Comparison of ENCODE assay signal across 16 cellular contexts in the genomic region with DNA sequence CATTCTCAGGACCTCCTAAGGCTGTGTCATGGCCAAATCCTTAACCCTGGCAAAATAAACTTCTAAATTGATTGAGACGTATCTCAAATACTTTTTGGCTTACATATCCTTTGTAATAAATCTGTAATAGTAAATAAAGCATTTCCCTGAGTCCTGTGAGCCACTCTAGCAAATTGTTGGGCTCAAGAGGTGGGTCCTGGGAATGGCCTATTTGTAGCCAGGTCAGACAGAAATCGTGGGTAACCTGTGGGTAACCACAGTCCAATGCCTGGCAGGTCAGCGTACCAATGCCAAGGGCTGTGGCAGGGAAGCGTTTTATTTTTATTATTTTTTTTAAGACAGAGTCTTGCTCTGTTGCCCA. TPM values are rescaled to one million over a fixed set of nuclear protein-coding genes. Genes with fewer than 3 reads are reported as not detected.
A peak's percentile ranks its signal among the peaks of the same experiment; 100 is the strongest.
DNase-seq lines count a peak whose midpoint lies in the region; ATAC-seq and TF ChIP-seq lines count a peak whose summit lies in the region.
"Had no signal": no experiment of that assay in that cellular context is flagged by ENCODE, and none has a peak within 500 bp of the region (broad histone marks: within the 10 kb centered on the region; RNA-seq: fewer than 3 reads in every experiment).

No MANE protein-coding gene starts in this region.

- H3K27ac ChIP-seq in OCI-LY7 (ENCODE audit: low read depth, low read length, poor library complexity, severe bottlenecking), result peak overlapping the region; percentile 60
- peak overlapping the region; percentile 16 for H3K27ac ChIP-seq in fibroblast of lung (ENCODE audit: insufficient read depth, low read length)
- peak overlapping the region; percentile 57 to 59 for H3K27ac ChIP-seq in prostate gland

- H3K4me2 ChIP-seq in OCI-LY7 (ENCODE audit: low read length) (peak overlapping the region; percentile 68), fibroblast of lung (ENCODE audit: extremely low read depth, insufficient read depth, low read length) (no peak overlapping the region)

- no peak for ATAC-seq in GM19455 (IDR thresholded peaks at IDR 0.05; ENCODE audit: unreplicated experiment)

- H3K9ac ChIP-seq in fibroblast of lung (ENCODE audit: insufficient read depth, low read length), result no peak overlapping the region

- H3K4me1 ChIP-seq in Caco-2 (peaks cover 47% of the 10 kb centered on the region), OCI-LY7 (ENCODE audit: insufficient read depth, low read length, poor library complexity, severe bottlenecking) (peaks cover 23% of the 10 kb centered on the region), fibroblast of lung (ENCODE audit: control insufficient read depth, extremely low read depth, insufficient read depth, low read length) (peaks cover 5% of the 10 kb centered on the region), prostate gland (replicated peaks) (peaks cover 9% of the 10 kb centered on the region)

- DNase-seq in Caco-2 (no peak), OCI-LY7 (ENCODE audit: low spot score) (no peak), fibroblast of lung (ENCODE audit: low read depth in 2 of 2) (no peak), prostate gland (ENCODE audit: low spot score) (no peak), middle frontal gyrus (ENCODE audit: extremely low spot score, low spot score) (no peak), inferior parietal cortex (ENCODE audit: extremely low spot score) (no peak)
- DNase-seq: activated CD4-positive, alpha-beta T cell treated with anti-CD3 and anti-CD28 coated beads, Interleukin-2, amount 10 ng/mL, durations not matched to agents 24 days and 14 days; activated naive CD8-positive, alpha-beta T cell treated with anti-CD3 and anti-CD28 coated beads, Interleukin-2, amount 10 ng/mL, durations not matched to agents 7 days and 5 days; cerebellar nuclear complex; head of caudate nucleus; NCI-H1105; NCI-H2227 treated with DMSO at 0.1 percent for 48 hours; stimulated activated CD4-positive, alpha-beta T cell treated with anti-CD3 and anti-CD28 coated beads, Interleukin-12 subunit alpha, Interleukin-12 subunit beta, amount 100 ng/mL, for 4 hours had no signal

- WGBS in prostate gland, result 54% methylated on average over 4 of the region's 4 CpGs

- H3K27me3 ChIP-seq in Caco-2 (replicated peaks; ENCODE audit: control insufficient read depth, insufficient read depth, low read length) (no peaks in the 10 kb centered on the region), fibroblast of lung (ENCODE audit: control insufficient read depth, insufficient read depth, low read length) (no peaks in the 10 kb centered on the region), prostate gland (replicated peaks; ENCODE audit: insufficient read depth) (no peaks in the 10 kb centered on the region)

- TF ChIP-seq POLR2A in prostate gland (IDR thresholded peaks at IDR 0.05), result no peak

- intact Hi-C loops in Caco-2 (cut with micrococcal nuclease; ENCODE audit: unreplicated experiment), result no loop called here
- intact Hi-C loops in OCI-LY7 (cut with micrococcal nuclease; ENCODE audit: unreplicated experiment), result no loop called here
- intact Hi-C loops in prostate gland (cut with DNase I), result no loop called here

- H3K9me2 ChIP-seq in OCI-LY7 (ENCODE audit: insufficient read depth, low read length), result no peaks in the 10 kb centered on the region

- peak overlapping the region; percentile 63 for H3K27ac Mint-ChIP-seq in Caco-2 (ENCODE audit: unreplicated experiment)
- H3K27ac Mint-ChIP-seq: activated CD4-positive, alpha-beta T cell treated with anti-CD3 and anti-CD28 coated beads, Interleukin-2, amount 10 ng/mL, durations not matched to agents 24 days and 14 days; activated naive CD8-positive, alpha-beta T cell treated with anti-CD3 and anti-CD28 coated beads, Interleukin-2, amount 10 ng/mL, durations not matched to agents 7 days and 5 days had no signal

- H2AFZ ChIP-seq in OCI-LY7 (ENCODE audit: low read length) (peak overlapping the region; percentile 82), fibroblast of lung (ENCODE audit: low read length) (no peak overlapping the region)

- H3K9me3 Mint-ChIP-seq in Caco-2 (ENCODE audit: unreplicated experiment), result no peaks in the 10 kb centered on the region
- H3K9me3 Mint-ChIP-seq: activated CD4-positive, alpha-beta T cell treated with anti-CD3 and anti-CD28 coated beads, Interleukin-2, amount 10 ng/mL, durations not matched to agents 24 days and 14 days; activated naive CD8-positive, alpha-beta T cell treated with anti-CD3 and anti-CD28 coated beads, Interleukin-2, amount 10 ng/mL, durations not matched to agents 7 days and 5 days had no signal

- H3K4me3 Mint-ChIP-seq in Caco-2 (ENCODE audit: unreplicated experiment), result no peak overlapping the region
- H3K4me3 Mint-ChIP-seq: activated naive CD8-positive, alpha-beta T cell treated with anti-CD3 and anti-CD28 coated beads, Interleukin-2, amount 10 ng/mL, durations not matched to agents 7 days and 5 days had no signal

- H3K27me3 Mint-ChIP-seq in Caco-2 (ENCODE audit: insufficient read depth, unreplicated experiment), result no peaks in the 10 kb centered on the region

- H3K36me3 Mint-ChIP-seq in Caco-2 (ENCODE audit: insufficient read depth, unreplicated experiment), result peaks cover 11% of the 10 kb centered on the region
- H3K36me3 Mint-ChIP-seq: activated naive CD8-positive, alpha-beta T cell treated with anti-CD3 and anti-CD28 coated beads, Interleukin-2, amount 10 ng/mL, durations not matched to agents 7 days and 5 days had no signal

- H3K79me2 ChIP-seq in OCI-LY7 (ENCODE audit: insufficient read depth, low read depth, low read length), result no peaks in the 10 kb centered on the region
- H3K79me2 ChIP-seq in fibroblast of lung (ENCODE audit: control insufficient read depth, insufficient read depth, low read length), result no peaks in the 10 kb centered on the region

- no peak for TF ChIP-seq CTCF in Caco-2 (IDR thresholded peaks at IDR 0.05; ENCODE audit: insufficient read depth in 1 of 2, low read depth in 1 of 2, low read length in 1 of 2, severe bottlenecking in 1 of 2, unreplicated experiment in 1 of 2)
- no peak for TF ChIP-seq CTCF in OCI-LY7 (conservative IDR thresholded peaks at IDR 0.05; ENCODE audit: low read length)
- TF ChIP-seq CTCF in fibroblast of lung (conservative IDR thresholded peaks at IDR 0.05 in 1 of 2, IDR thresholded peaks at IDR 0.05 in 1 of 2; ENCODE audit: low read depth in 1 of 2, low read length in 2 of 2), result no peak
- no peak for TF ChIP-seq CTCF in prostate gland (IDR thresholded peaks at IDR 0.05)

- CTCF ChIA-PET in Caco-2 (lab: Charles Lee) (interaction anchor here (0.6 to 0.7 kb wide), 2 partner anchors 30 to 42 kb away, joined by 3 read pairs; no protein-coding TSS in a partner anchor), OCI-LY7 (lab: Charles Lee; ENCODE audit: unreplicated experiment) (no interaction called here)

- BruUV-seq in Caco-2 (replicated peaks; lab: Mats Ljungman, UMichigan), result no TSS peak
- no TSS peak for BruUV-seq in OCI-LY7 (replicated peaks; lab: Mats Ljungman, UMichigan)

- H4K20me1 ChIP-seq in OCI-LY7 (ENCODE audit: insufficient read depth, low read length), result no peaks in the 10 kb centered on the region
- H4K20me1 ChIP-seq in fibroblast of lung (ENCODE audit: control insufficient read depth, extremely low read depth, insufficient read depth, low read length), result no peaks in the 10 kb centered on the region

- POLR2A ChIA-PET in Caco-2 (lab: Charles Lee), result interaction anchor here (0.6 kb wide), 1 partner anchor 646 kb away, joined by 3 read pairs; no protein-coding TSS in a partner anchor
- POLR2A ChIA-PET in OCI-LY7 (lab: Charles Lee), result no interaction called here

- H3K9me3 ChIP-seq in Caco-2, result no peaks in the 10 kb centered on the region
- H3K9me3 ChIP-seq in OCI-LY7 (ENCODE audit: low read length), result no peaks in the 10 kb centered on the region
- H3K9me3 ChIP-seq in fibroblast of lung (ENCODE audit: control insufficient read depth, insufficient read depth, low read depth, low read length), result no peaks in the 10 kb centered on the region
- no peaks in the 10 kb centered on the region for H3K9me3 ChIP-seq in prostate gland

- H3K4me3 ChIP-seq in Caco-2 (ENCODE audit: low read depth, low read length) (no peak overlapping the region), OCI-LY7 (ENCODE audit: low read depth, low read length, poor library complexity, severe bottlenecking) (no peak overlapping the region), fibroblast of lung (replicated peaks in 1 of 4; ENCODE audit: control extremely low read depth in 1 of 4, insufficient read depth in 1 of 4, low read depth in 3 of 4, low read length in 4 of 4) (no peak overlapping the region), prostate gland (no peak overlapping the region)
- H3K4me3 ChIP-seq: GM12878 had no signal

- H3K4me1 Mint-ChIP-seq in Caco-2 (ENCODE audit: low read depth, unreplicated experiment), result peaks cover 22% of the 10 kb centered on the region

- H3K36me3 ChIP-seq in Caco-2 (ENCODE audit: control insufficient read depth, insufficient read depth, low read length) (no peaks in the 10 kb centered on the region), OCI-LY7 (ENCODE audit: insufficient read depth, low read length) (no peaks in the 10 kb centered on the region), fibroblast of lung (ENCODE audit: control insufficient read depth, insufficient read depth, low read length) (no peaks in the 10 kb centered on the region), prostate gland (no peaks in the 10 kb centered on the region)

RNA-seq across cellular contexts. Expression of a gene that starts 12.0 kb away (rescaled TPM):
- total RNA-seq in Caco-2 (2022) (178 and 199 TPM in 2 replicates), OCI-LY7 (2022) (323 and 349 TPM in 2 replicates), fibroblast of lung (42.1 and 44.4 TPM in 2 replicates), prostate gland (100 to 1,000 TPM in 1 of 2 donors, 10 to 100 TPM in 1; 58.2 to 110 TPM)
- 122 and 126 TPM in 2 replicates for total RNA-seq in OCI-LY7 (2014; rRNA removed; shearing (Covaris generic))
- 142 and 202 TPM in 2 replicates for polyA plus RNA-seq in fibroblast of lung
- 119 and 157 TPM in 2 replicates for polyA plus RNA-seq in fibroblast of lung (2012)
- polyA minus RNA-seq in fibroblast of lung (ENCODE audit: low replicate concordance), result 27.7 and 27.9 TPM in 2 replicates

RNA-seq across cellular contexts. Expression of a gene that starts 36.1 kb away (rescaled TPM):
- 4.2 and 5.0 TPM in 2 replicates for total RNA-seq in Caco-2 (2022)
- 2.9 and 6.3 TPM in 2 replicates for total RNA-seq in OCI-LY7 (2014; rRNA removed; shearing (Covaris generic))
- 2.4 and 3.2 TPM in 2 replicates for total RNA-seq in OCI-LY7 (2022)
- total RNA-seq in fibroblast of lung, result 0.26 and 0.83 TPM in 2 replicates
- 0.19 and 0.22 TPM in 2 replicates for polyA plus RNA-seq in fibroblast of lung
- polyA plus RNA-seq in fibroblast of lung (2012), result 0.58 and 0.73 TPM in 2 replicates
- polyA minus RNA-seq in fibroblast of lung (ENCODE audit: low replicate concordance), result 0.11 and 2.9 TPM in 2 replicates
- 10 to 100 TPM; 12.1 to 41.6 TPM for total RNA-seq in prostate gland

RNA-seq across cellular contexts. Expression of a gene that starts 41.5 kb away (rescaled TPM):
- not detected in 2 replicates for total RNA-seq in Caco-2 (2022)
- total RNA-seq in OCI-LY7 (2014; rRNA removed; shearing (Covaris generic)), result not detected in 2 replicates
- not detected in 2 replicates for total RNA-seq in OCI-LY7 (2022)
- total RNA-seq in fibroblast of lung, result not detected in 2 replicates
- not detected in 2 replicates for polyA plus RNA-seq in fibroblast of lung
- polyA plus RNA-seq in fibroblast of lung (2012), result not detected in 2 replicates
- polyA minus RNA-seq in fibroblast of lung (ENCODE audit: low replicate concordance), result not detected in 2 replicates
- total RNA-seq in prostate gland, result 1 to 10 TPM in 1 of 2 donors, under 1 TPM in 1; 0.82 to 1.9 TPM
- total RNA-seq: activated CD4-positive, alpha-beta T cell treated with anti-CD3 and anti-CD28 coated beads, Interleukin-2, amount 10 ng/mL, durations not matched to agents 24 days and 14 days; activated naive CD8-positive, alpha-beta T cell treated with anti-CD3 and anti-CD28 coated beads, Interleukin-2, amount 10 ng/mL, durations not matched to agents 7 days and 5 days; GM12878; T-helper 1 cell treated with Interleukin-12 subunit alpha and Interleukin-12 subunit beta and Interleukin-4 antibody, amounts not matched to agents 30 ng/mL and 1 ng/mL, for 36 hours had no signal
- polyA plus RNA-seq: GM12878 had no signal

RNA-seq across cellular contexts. Expression of a gene that starts 54.3 kb away (rescaled TPM):
- total RNA-seq in Caco-2 (2022) (48.3 and 48.6 TPM in 2 replicates), OCI-LY7 (2022) (43.5 and 47.2 TPM in 2 replicates), fibroblast of lung (74.7 and 77.6 TPM in 2 replicates), prostate gland (100 to 1,000 TPM; 108 to 148 TPM)
- 75.8 and 99.4 TPM in 2 replicates for total RNA-seq in OCI-LY7 (2014; rRNA removed; shearing (Covaris generic))
- 36.2 and 41.9 TPM in 2 replicates for polyA plus RNA-seq in fibroblast of lung
- 65.9 and 94.7 TPM in 2 replicates for polyA plus RNA-seq in fibroblast of lung (2012)
- polyA minus RNA-seq in fibroblast of lung (ENCODE audit: low replicate concordance), result 23.6 and 25.5 TPM in 2 replicates

RNA-seq across cellular contexts. Expression of a gene that starts 54.3 kb away (rescaled TPM):
- 37.3 and 37.6 TPM in 2 replicates for total RNA-seq in Caco-2 (2022)
- total RNA-seq in OCI-LY7 (2014; rRNA removed; shearing (Covaris generic)), result 21.3 and 22.5 TPM in 2 replicates
- total RNA-seq in OCI-LY7 (2022), result 24.1 and 26.6 TPM in 2 replicates
- 38.8 and 40.8 TPM in 2 replicates for total RNA-seq in fibroblast of lung
- 43.2 and 44.6 TPM in 2 replicates for polyA plus RNA-seq in fibroblast of lung
- 39.7 and 43.4 TPM in 2 replicates for polyA plus RNA-seq in fibroblast of lung (2012)
- 12.8 and 47.4 TPM in 2 replicates for polyA minus RNA-seq in fibroblast of lung (ENCODE audit: low replicate concordance)
- total RNA-seq in prostate gland, result 100 to 1,000 TPM in 1 of 2 donors, 10 to 100 TPM in 1; 99.6 to 132 TPM
